28 cellular contexts compared by ENCODE assay signal in genomic region chr3:69113536-69113935, GRCh38. TPM values are rescaled to one million over a fixed set of nuclear protein-coding genes. Genes with fewer than 3 reads are reported as not detected.
DNase-seq lines count a peak whose midpoint lies in the region; ATAC-seq and TF ChIP-seq lines count a peak whose summit lies in the region.
"Had no signal": no experiment of that assay in that cellular context is flagged by ENCODE, and none has a peak within 500 bp of the region (broad histone marks: within the 10 kb centered on the region; RNA-seq: fewer than 3 reads in every experiment).

No MANE protein-coding gene starts in this region.

- H3K4me2 ChIP-seq in OCI-LY7 (ENCODE audit: low read length): no peak overlapping the region

- H3K9me3 Mint-ChIP-seq in activated naive CD8-positive, alpha-beta T cell treated with anti-CD3 and anti-CD28 coated beads, Interleukin-2, amount 50 U/mL, for 24 hours: no peaks in the 10 kb centered on the region
- no peaks in the 10 kb centered on the region for H3K9me3 Mint-ChIP-seq in neural crest cell
- H3K9me3 Mint-ChIP-seq: activated naive CD4-positive, alpha-beta T cell treated with anti-CD3 and anti-CD28 coated beads, Interleukin-2, amount 50 U/mL, for 24 hours; stimulated activated naive CD8-positive, alpha-beta T cell treated with anti-CD3 and anti-CD28 coated beads, Interleukin-15, Interleukin-2, amounts not matched to agents 100 ng/mL and 50 ng/mL, for 24 hours had no signal

- H3K27ac ChIP-seq in heart left ventricle (peak overlapping the region in 10 of 12 donors; percentile 3 to 92 (median 67)), upper lobe of right lung (no peak overlapping the region), OCI-LY7 (ENCODE audit: low read depth, low read length, poor library complexity, severe bottlenecking) (no peak overlapping the region)
- H3K27ac ChIP-seq: prostate gland, spleen, tibial nerve, VCaP had no signal

- no peaks in the 10 kb centered on the region for H3K79me2 ChIP-seq in OCI-LY7 (ENCODE audit: insufficient read depth, low read depth, low read length)

- intact Hi-C loops in heart left ventricle (cut with DNase I) (no loop called here), upper lobe of right lung (cut with DNase I) (no loop called here), OCI-LY7 (cut with micrococcal nuclease; ENCODE audit: unreplicated experiment) (no loop called here)

- H3K4me3 Mint-ChIP-seq in activated naive CD8-positive, alpha-beta T cell treated with anti-CD3 and anti-CD28 coated beads, Interleukin-2, amount 50 U/mL, for 24 hours: no peak overlapping the region
- H3K4me3 Mint-ChIP-seq in neural crest cell: no peak overlapping the region
- H3K4me3 Mint-ChIP-seq: activated CD4-positive, alpha-beta T cell treated with anti-CD3 and anti-CD28 coated beads, Interleukin-2, amount 10 ng/mL, durations not matched to agents 24 days and 14 days; activated naive CD4-positive, alpha-beta T cell treated with anti-CD3 and anti-CD28 coated beads, Interleukin-2, amount 50 U/mL, for 24 hours; stimulated activated naive CD8-positive, alpha-beta T cell treated with anti-CD3 and anti-CD28 coated beads, Interleukin-15, Interleukin-2, amounts not matched to agents 100 ng/mL and 50 ng/mL, for 24 hours; T-helper 17 cell had no signal

- 36 to 51% (median 45%) methylated on average over 3 of the region's 3 CpGs for WGBS in heart left ventricle, 4 donors

- DNase-seq in LHCN-M2 (ENCODE audit: low read depth) (peak; percentile 87), heart left ventricle (no peak), neural crest cell (ENCODE audit: low read depth, low spot score) (no peak), upper lobe of right lung (no peak), OCI-LY7 (ENCODE audit: low spot score) (no peak), NCI-H2227 (lab: John Stamatoyannopoulos, UW; ENCODE audit: unreplicated experiment) (no peak)
- no peak for DNase-seq in activated naive CD8-positive, alpha-beta T cell treated with anti-CD3 and anti-CD28 coated beads, Interleukin-2, amount 50 U/mL, for 24 hours
- DNase-seq: activated CD4-positive, alpha-beta T cell treated with anti-CD3 and anti-CD28 coated beads, Interleukin-2, amount 10 ng/mL, durations not matched to agents 24 days and 14 days; AML-193; DMS79 treated with DMSO at 0.1 percent for 48 hours; effector memory CD4-positive, alpha-beta T cell; Karpas-422; NCI-H1092 treated with DMSO at 0.1 percent for 48 hours; NCI-H2081 treated with DMSO at 0.1 percent for 48 hours; NCI-H510A; spleen; stimulated activated CD4-positive, alpha-beta T cell treated with anti-CD3 and anti-CD28 coated beads, Interleukin-4, amount 100 ng/mL, for 24 hours; T-helper 17 cell had no signal

- no peak overlapping the region for H2AFZ ChIP-seq in OCI-LY7 (ENCODE audit: low read length)

- peaks cover 0 to 4% (median 0%) of the 10 kb centered on the region in 9 donors for H3K36me3 ChIP-seq in heart left ventricle
- no peaks in the 10 kb centered on the region for H3K36me3 ChIP-seq in upper lobe of right lung
- H3K36me3 ChIP-seq in OCI-LY7 (ENCODE audit: insufficient read depth, low read length): no peaks in the 10 kb centered on the region
- H3K36me3 ChIP-seq: prostate gland, spleen, tibial nerve had no signal

- TF ChIP-seq CTCF in heart left ventricle (IDR thresholded peaks at IDR 0.05): no peak
- no peak for TF ChIP-seq CTCF in neural crest cell (conservative IDR thresholded peaks at IDR 0.05)
- no peak for TF ChIP-seq CTCF in upper lobe of right lung (IDR thresholded peaks at IDR 0.05)
- no peak for TF ChIP-seq CTCF in OCI-LY7 (conservative IDR thresholded peaks at IDR 0.05; ENCODE audit: low read length)

- no peaks in the 10 kb centered on the region for H3K36me3 Mint-ChIP-seq in activated naive CD8-positive, alpha-beta T cell treated with anti-CD3 and anti-CD28 coated beads, Interleukin-2, amount 50 U/mL, for 24 hours (ENCODE audit: low read depth)
- H3K36me3 Mint-ChIP-seq in neural crest cell (ENCODE audit: low read depth): no peaks in the 10 kb centered on the region
- H3K36me3 Mint-ChIP-seq: activated naive CD4-positive, alpha-beta T cell treated with anti-CD3 and anti-CD28 coated beads, Interleukin-2, amount 50 U/mL, for 24 hours had no signal

- H3K9me3 ChIP-seq in heart left ventricle (no peaks in the 10 kb centered on the region), upper lobe of right lung (no peaks in the 10 kb centered on the region), OCI-LY7 (ENCODE audit: low read length) (no peaks in the 10 kb centered on the region)
- H3K9me3 ChIP-seq: prostate gland, spleen, tibial nerve had no signal

- H3K27ac Mint-ChIP-seq in activated naive CD8-positive, alpha-beta T cell treated with anti-CD3 and anti-CD28 coated beads, Interleukin-2, amount 50 U/mL, for 24 hours: peak overlapping the region; percentile 17
- peak overlapping the region; percentile 63 for H3K27ac Mint-ChIP-seq in neural crest cell (ENCODE audit: unreplicated experiment)
- H3K27ac Mint-ChIP-seq: activated CD4-positive, alpha-beta T cell treated with anti-CD3 and anti-CD28 coated beads, Interleukin-2, amount 10 ng/mL, durations not matched to agents 24 days and 14 days; T-helper 17 cell had no signal

- no peak for TF ChIP-seq POLR2A in heart left ventricle (IDR thresholded peaks at IDR 0.05)

- CTCF ChIA-PET in OCI-LY7 (lab: Charles Lee; ENCODE audit: unreplicated experiment): no interaction called here

- no peaks in the 10 kb centered on the region for H3K27me3 Mint-ChIP-seq in activated naive CD8-positive, alpha-beta T cell treated with anti-CD3 and anti-CD28 coated beads, Interleukin-2, amount 50 U/mL, for 24 hours
- no peaks in the 10 kb centered on the region for H3K27me3 Mint-ChIP-seq in neural crest cell (ENCODE audit: low read depth)
- H3K27me3 Mint-ChIP-seq: activated CD4-positive, alpha-beta T cell treated with anti-CD3 and anti-CD28 coated beads, Interleukin-2, amount 10 ng/mL, durations not matched to agents 24 days and 14 days; activated naive CD4-positive, alpha-beta T cell treated with anti-CD3 and anti-CD28 coated beads, Interleukin-2, amount 50 U/mL, for 24 hours; stimulated activated naive CD8-positive, alpha-beta T cell treated with anti-CD3 and anti-CD28 coated beads, Interleukin-15, Interleukin-2, amounts not matched to agents 100 ng/mL and 50 ng/mL, for 24 hours; T-helper 17 cell had no signal

- H3K4me3 ChIP-seq in heart left ventricle (no peak overlapping the region), upper lobe of right lung (no peak overlapping the region), OCI-LY7 (ENCODE audit: low read depth, low read length, poor library complexity, severe bottlenecking) (no peak overlapping the region)
- H3K4me3 ChIP-seq: GM12878, prostate gland, spleen, tibial nerve had no signal

- POLR2A ChIA-PET in OCI-LY7 (lab: Charles Lee): interaction anchor here (2.4 kb wide), 1 partner anchor 12 kb away, joined by 7 read pairs; no protein-coding TSS in a partner anchor

- H3K4me1 ChIP-seq in heart left ventricle (peaks cover 0 to 45% (median 15%) of the 10 kb centered on the region in 12 donors), upper lobe of right lung (no peaks in the 10 kb centered on the region), OCI-LY7 (ENCODE audit: insufficient read depth, low read length, poor library complexity, severe bottlenecking) (no peaks in the 10 kb centered on the region)
- H3K4me1 ChIP-seq: prostate gland, spleen had no signal

- H3K27me3 ChIP-seq in heart left ventricle: no peaks in the 10 kb centered on the region
- no peaks in the 10 kb centered on the region for H3K27me3 ChIP-seq in upper lobe of right lung
- H3K27me3 ChIP-seq: spleen, tibial nerve had no signal

- peaks cover 29% of the 10 kb centered on the region for H3K4me1 Mint-ChIP-seq in activated naive CD8-positive, alpha-beta T cell treated with anti-CD3 and anti-CD28 coated beads, Interleukin-2, amount 50 U/mL, for 24 hours
- peaks cover 52% of the 10 kb centered on the region for H3K4me1 Mint-ChIP-seq in neural crest cell

- no peaks in the 10 kb centered on the region for H3K9me2 ChIP-seq in OCI-LY7 (ENCODE audit: insufficient read depth, low read length)

- no TSS peak for BruUV-seq in OCI-LY7 (replicated peaks; lab: Mats Ljungman, UMichigan)

- ATAC-seq in activated naive CD8-positive, alpha-beta T cell treated with anti-CD3 and anti-CD28 coated beads, Interleukin-2, amount 50 U/mL, for 24 hours: peak; percentile 63
- ATAC-seq in heart left ventricle: peak; percentile 1 to 45 (median 20)
- ATAC-seq in upper lobe of right lung: no peak
- no peak for ATAC-seq in HG03159 (IDR thresholded peaks at IDR 0.05; ENCODE audit: unreplicated experiment)
- ATAC-seq: GM12878, HCT116, Panc1, T-helper 17 cell had no signal

- H4K20me1 ChIP-seq in OCI-LY7 (ENCODE audit: insufficient read depth, low read length): no peaks in the 10 kb centered on the region

RNA-seq across cellular contexts. Expression of gene LMOD3, which starts 8.9 kb away (rescaled TPM):
- total RNA-seq in LHCN-M2 (2014; rRNA removed) (0.90 and 4.6 TPM in 2 replicates), heart left ventricle (100 to 1,000 TPM in 8 of 9 donors, 10 to 100 TPM in 1; 95.9 to 233 (median 159) TPM), neural crest cell (3.8 and 4.2 TPM in 2 replicates), upper lobe of right lung (0.12 TPM), OCI-LY7 (2022) (not detected in 2 replicates)
- 1.4 TPM for polyA plus RNA-seq in LHCN-M2 (2012)
- 10 to 100 TPM; 38.6 to 99.8 TPM for polyA plus RNA-seq in heart left ventricle
- total RNA-seq in OCI-LY7 (2014; rRNA removed; shearing (Covaris generic)): not detected in 2 replicates
- total RNA-seq: activated CD4-positive, alpha-beta T cell treated with anti-CD3 and anti-CD28 coated beads, Interleukin-2, amount 10 ng/mL, durations not matched to agents 24 days and 14 days; T-helper 17 cell; tibial nerve had no signal
- polyA plus RNA-seq: neural cell had no signal

RNA-seq across cellular contexts. Expression of gene ARL6IP5, which starts 28.8 kb away (rescaled TPM):
- total RNA-seq in LHCN-M2 (2014; rRNA removed) (94.3 and 119 TPM in 2 replicates), heart left ventricle (100 to 1,000 TPM; 164 to 231 (median 197) TPM), neural crest cell (59.2 and 59.9 TPM in 2 replicates), upper lobe of right lung (132 TPM), OCI-LY7 (2022) (25.9 and 26.7 TPM in 2 replicates)
- 106 TPM for polyA plus RNA-seq in LHCN-M2 (2012)
- polyA plus RNA-seq in heart left ventricle: 100 to 1,000 TPM; 245 to 256 TPM
- 18.5 and 28.9 TPM in 2 replicates for total RNA-seq in OCI-LY7 (2014; rRNA removed; shearing (Covaris generic))

RNA-seq across cellular contexts. Expression of gene UBA3, which starts 33.4 kb away (rescaled TPM):
- total RNA-seq in LHCN-M2 (2014; rRNA removed) (72.5 and 79.7 TPM in 2 replicates), heart left ventricle (100 to 1,000 TPM in 2 of 9 donors, 10 to 100 TPM in 7; 70.9 to 117 (median 79.4) TPM), neural crest cell (75.6 and 78.8 TPM in 2 replicates), upper lobe of right lung (55.3 TPM), OCI-LY7 (2022) (70.2 and 70.8 TPM in 2 replicates)
- 36.9 TPM for polyA plus RNA-seq in LHCN-M2 (2012)
- 10 to 100 TPM; 45.1 to 57.7 TPM for polyA plus RNA-seq in heart left ventricle
- 66.5 and 78.8 TPM in 2 replicates for total RNA-seq in OCI-LY7 (2014; rRNA removed; shearing (Covaris generic))

Comparison
In these comparisons a context has a peak if more than half of its experiments do, and no peak if none do; other contexts are left out.
1. ATAC-seq: peak in activated naive CD8-positive, alpha-beta T cell treated with anti-CD3 and anti-CD28 coated beads, Interleukin-2, amount 50 U/mL, for 24 hours (single experiment) and heart left ventricle (4 of 4); none in upper lobe of right lung (single experiment) and HG03159 (single experiment).
2. H3K27ac ChIP-seq: peak in heart left ventricle (10 of 12); none in upper lobe of right lung (single experiment) and OCI-LY7 (single experiment).
3. RNA of gene LMOD3, which starts 8.9 kb away (total RNA-seq): 95.9 to 233 TPM in heart left ventricle; 0.90 to 4.6 TPM in LHCN-M2, 3.8 to 4.2 TPM in neural crest cell, 0.12 TPM in upper lobe of right lung (single experiment) and not detected in OCI-LY7; every median in the first group is over 10 times any median in the second.